ENCODE assay signal across 20 cellular contexts in genomic region chr5:180141068-180141660, GRCh38.
"Had no signal": no experiment of that assay in that cellular context is flagged by ENCODE, and none has a peak within 500 bp of the region (broad histone marks: within the 10 kb centered on the region; RNA-seq: fewer than 3 reads in every experiment).

No MANE protein-coding gene starts in this region.

- H3K9me3 Mint-ChIP-seq: activated T-cell treated with anti-CD3 and anti-CD28 coated beads, Interleukin-2, amount 50 U/mL, for 24 hours; neural crest cell; T-helper 1 cell treated with Interleukin-12 subunit alpha and Interleukin-12 subunit beta and Interleukin-4 antibody, amounts not matched to agents 30 μg/mL and 1 μg/mL, for 36 hours had no signal

- H3K27me3 ChIP-seq: cardiac muscle cell, ovary had no signal

- ATAC-seq: activated CD8-positive, alpha-beta T cell treated with anti-CD3 and anti-CD28 coated beads, Interleukin-2, amount 10 ng/mL, durations not matched to agents 7 days and 5 days; activated T-helper 17 cell treated with anti-CD3 and anti-CD28 coated beads, Interleukin-2, amount 50 U/mL, for 72 hours; esophagus mucosa; naive thymus-derived CD4-positive, alpha-beta T cell; stimulated activated naive CD8-positive, alpha-beta T cell treated with anti-CD3 and anti-CD28 coated beads, Interleukin-15, Interleukin-2, amounts not matched to agents 100 U/mL and 50 U/mL, for 24 hours had no signal

- DNase-seq: activated CD4-positive, alpha-beta T cell treated with anti-CD3 and anti-CD28 coated beads, Interleukin-2, amount 50 U/mL, for 1 hour; activated CD8-positive, alpha-beta memory T cell treated with anti-CD3 and anti-CD28 coated beads, Interleukin-2, amount 50 U/mL, for 4 hours; activated naive CD4-positive, alpha-beta T cell treated with Interleukin-2 at 50 U/mL for 16 hours; activated T-cell treated with anti-CD3 and anti-CD28 coated beads, Interleukin-2, amount 50 U/mL, for 24 hours; dermis blood vessel endothelial cell; effector CD8-positive, alpha-beta T cell; hippocampal formation; naive thymus-derived CD4-positive, alpha-beta T cell; ovary; stimulated activated CD4-positive, alpha-beta T cell treated with anti-CD3 and anti-CD28 coated beads, Interleukin-4, amount 100 ng/mL, for 4 hours; stimulated activated naive CD8-positive, alpha-beta T cell treated with anti-CD3 and anti-CD28 coated beads, Interleukin-15, Interleukin-2, amounts not matched to agents 100 U/mL and 50 U/mL, for 24 hours had no signal

- H3K4me3 Mint-ChIP-seq: activated CD8-positive, alpha-beta T cell treated with anti-CD3 and anti-CD28 coated beads, Interleukin-2, amount 10 ng/mL, durations not matched to agents 7 days and 5 days; activated T-cell treated with anti-CD3 and anti-CD28 coated beads, Interleukin-2, amount 50 U/mL, for 24 hours; activated T-helper 17 cell treated with anti-CD3 and anti-CD28 coated beads, Interleukin-2, amount 50 U/mL, for 72 hours; naive thymus-derived CD4-positive, alpha-beta T cell; neural crest cell; T-helper 1 cell treated with Interleukin-12 subunit alpha and Interleukin-12 subunit beta and Interleukin-4 antibody, amounts not matched to agents 30 μg/mL and 1 μg/mL, for 36 hours had no signal

- H3K36me3 Mint-ChIP-seq: naive thymus-derived CD4-positive, alpha-beta T cell had no signal

- H3K4me1 ChIP-seq: prostate gland, tibial artery had no signal

- H3K9me3 ChIP-seq: prostate gland had no signal

- H3K4me3 ChIP-seq: cardiac muscle cell, lung, ovary, prostate gland, tibial artery had no signal

- H3K36me3 ChIP-seq: cardiac muscle cell, ovary, prostate gland, tibial artery had no signal

- H3K27ac Mint-ChIP-seq: activated CD8-positive, alpha-beta T cell treated with anti-CD3 and anti-CD28 coated beads, Interleukin-2, amount 10 ng/mL, durations not matched to agents 7 days and 5 days; activated T-cell treated with anti-CD3 and anti-CD28 coated beads, Interleukin-2, amount 50 U/mL, for 24 hours; activated T-helper 17 cell treated with anti-CD3 and anti-CD28 coated beads, Interleukin-2, amount 50 U/mL, for 72 hours; naive thymus-derived CD4-positive, alpha-beta T cell; T-helper 1 cell treated with Interleukin-12 subunit alpha and Interleukin-12 subunit beta and Interleukin-4 antibody, amounts not matched to agents 30 μg/mL and 1 μg/mL, for 36 hours had no signal

- H3K27ac ChIP-seq: cardiac muscle cell, ovary, prostate gland, tibial artery had no signal

- H3K4me1 Mint-ChIP-seq: activated T-helper 17 cell treated with anti-CD3 and anti-CD28 coated beads, Interleukin-2, amount 50 U/mL, for 72 hours; naive thymus-derived CD4-positive, alpha-beta T cell had no signal
